In the genomic region with DNA sequence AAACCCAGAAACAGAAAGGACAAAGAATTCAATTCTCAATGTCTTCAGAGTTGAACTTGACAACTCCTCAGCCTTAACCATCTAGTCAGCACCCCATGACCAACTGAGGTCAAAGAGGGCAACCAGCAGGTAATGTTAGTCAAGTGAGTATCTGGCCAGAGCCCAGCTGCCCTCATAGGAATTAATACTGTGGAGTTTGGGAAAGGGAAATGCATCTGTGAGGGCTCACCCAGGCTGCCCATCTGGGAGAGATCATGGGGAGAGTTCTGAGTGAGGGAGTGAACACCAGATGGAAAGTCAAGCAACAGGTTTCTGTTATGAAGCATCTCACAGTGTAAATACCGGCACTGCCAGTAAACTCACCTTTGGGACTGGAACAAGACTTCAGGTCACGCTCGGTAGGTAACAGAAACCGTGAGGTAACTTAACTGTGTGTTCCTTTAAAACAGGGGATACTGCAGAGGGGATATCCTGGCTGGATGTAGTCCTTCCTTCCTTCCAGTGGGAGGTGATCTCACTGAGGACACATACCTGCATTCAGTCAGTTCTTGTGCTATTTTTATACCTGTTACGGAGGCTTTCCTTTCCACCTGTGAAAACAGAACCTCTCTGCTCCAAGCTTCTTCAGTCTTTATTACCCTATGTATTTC, we compare ENCODE assay signal across 16 cellular contexts.
DNase-seq lines count a peak whose midpoint lies in the region; ATAC-seq and TF ChIP-seq lines count a peak whose summit lies in the region.
"Had no signal": no experiment of that assay in that cellular context is flagged by ENCODE, and none has a peak within 500 bp of the region (broad histone marks: within the 10 kb centered on the region; RNA-seq: fewer than 3 reads in every experiment).

No MANE protein-coding gene starts in this region.

- H2AFZ ChIP-seq in H9 (ENCODE audit: low read length), result no peak overlapping the region
- H2AFZ ChIP-seq: GM23248 had no signal

- peak; percentile 41; the same call in 2 of the 3 replicates for TF ChIP-seq CTCF in H9 (conservative IDR thresholded peaks at IDR 0.05)
- TF ChIP-seq CTCF in chondrocyte (IDR thresholded peaks at IDR 0.05), result no peak

- ATAC-seq in activated naive CD8-positive, alpha-beta T cell treated with anti-CD3 and anti-CD28 coated beads, Interleukin-2, amount 10 ng/mL, durations not matched to agents 7 days and 5 days (ENCODE audit: low read depth), result no peak
- ATAC-seq in stimulated activated effector memory CD8-positive, alpha-beta T cell treated with anti-CD3 and anti-CD28 coated beads, Interleukin-12 subunit alpha, Interleukin-12 subunit beta, amount 100 ng/mL, for 72 hours, result no peak
- no peak for ATAC-seq in HG03196 (IDR thresholded peaks at IDR 0.05; ENCODE audit: unreplicated experiment)
- no peak for ATAC-seq in HG02571 (IDR thresholded peaks at IDR 0.05; ENCODE audit: unreplicated experiment)
- ATAC-seq: pancreas had no signal

- no peaks in the 10 kb centered on the region for H3K9me3 Mint-ChIP-seq in activated naive CD4-positive, alpha-beta T cell treated with anti-CD3 and anti-CD28 coated beads for 36 hours
- H3K9me3 Mint-ChIP-seq in H9 (no peaks in the 10 kb centered on the region), chondrocyte (ENCODE audit: low read depth) (no peaks in the 10 kb centered on the region)
- no peaks in the 10 kb centered on the region for H3K9me3 Mint-ChIP-seq in activated naive CD8-positive, alpha-beta T cell treated with anti-CD3 and anti-CD28 coated beads, Interleukin-2, amount 10 ng/mL, durations not matched to agents 7 days and 5 days
- no peaks in the 10 kb centered on the region for H3K9me3 Mint-ChIP-seq in stimulated activated effector memory CD8-positive, alpha-beta T cell treated with anti-CD3 and anti-CD28 coated beads, Interleukin-12 subunit alpha, Interleukin-12 subunit beta, amount 100 ng/mL, for 72 hours
- H3K9me3 Mint-ChIP-seq: dendritic cell treated with granulocyte-macrophage colony-stimulating factor and Interleukin-4, amounts not matched to agents 40 ng/mL and 50 ng/mL, for 4 days had no signal

- 0 out of 2 replicates have a peak, but pooled peaks cover 2% of the 10 kb centered on the region for H3K4me1 ChIP-seq in H9 (ENCODE audit: insufficient read depth, low read length)
- H3K4me1 ChIP-seq: pancreas, uterus had no signal

- H3K23ac ChIP-seq in H9 (ENCODE audit: insufficient read length, low read depth, low read length), result no peak overlapping the region

- H3K79me2 ChIP-seq in H9 (ENCODE audit: insufficient read depth, low read length), result no peaks in the 10 kb centered on the region

- POLR2A ChIA-PET in activated naive CD8-positive, alpha-beta T cell treated with anti-CD3 and anti-CD28 coated beads, Interleukin-2, amount 10 ng/mL, durations not matched to agents 7 days and 5 days (lab: Charles Lee), result interaction anchor here (1.1 to 32.0 kb wide), 3 partner anchors 14 to 56 kb away, joined by 3 to 652 read pairs (median 646); no protein-coding TSS in a partner anchor

- no peak overlapping the region for H3K18ac ChIP-seq in H9 (ENCODE audit: insufficient read length, low read depth, low read length)

- H3K9me3 ChIP-seq in H9 (ENCODE audit: control insufficient read depth, low read depth, low read length), result no peaks in the 10 kb centered on the region
- H3K9me3 ChIP-seq: pancreas, SJCRH30, uterus had no signal

- peaks cover 19% of the 10 kb centered on the region for H3K4me1 Mint-ChIP-seq in activated naive CD4-positive, alpha-beta T cell treated with anti-CD3 and anti-CD28 coated beads for 36 hours (ENCODE audit: low read depth)
- H3K4me1 Mint-ChIP-seq in H9 (peaks cover 9 to 13% of the 10 kb centered on the region in 2 experiments), chondrocyte (ENCODE audit: low read depth) (peaks cover 14% of the 10 kb centered on the region)
- H3K4me1 Mint-ChIP-seq in activated naive CD8-positive, alpha-beta T cell treated with anti-CD3 and anti-CD28 coated beads, Interleukin-2, amount 10 ng/mL, durations not matched to agents 7 days and 5 days, result peaks cover 4% of the 10 kb centered on the region
- peaks cover 14% of the 10 kb centered on the region for H3K4me1 Mint-ChIP-seq in stimulated activated effector memory CD8-positive, alpha-beta T cell treated with anti-CD3 and anti-CD28 coated beads, Interleukin-12 subunit alpha, Interleukin-12 subunit beta, amount 100 ng/mL, for 72 hours

- H2BK120ac ChIP-seq in H9 (ENCODE audit: low read depth, low read length, poor library complexity, severe bottlenecking), result no peak overlapping the region

- H2BK5ac ChIP-seq in H9 (ENCODE audit: insufficient read length, low read length), result no peak overlapping the region

- no peaks in the 10 kb centered on the region for H4K20me1 ChIP-seq in H9 (ENCODE audit: control insufficient read depth, insufficient read depth, insufficient read length)

- H3K27me3 Mint-ChIP-seq in activated naive CD4-positive, alpha-beta T cell treated with anti-CD3 and anti-CD28 coated beads for 36 hours (ENCODE audit: low read depth), result no peaks in the 10 kb centered on the region
- H3K27me3 Mint-ChIP-seq in H9 (ENCODE audit: low read depth) (0 out of 2 replicates have a peak, but pooled peaks cover 1% of the 10 kb centered on the region), chondrocyte (ENCODE audit: low read depth) (no peaks in the 10 kb centered on the region)
- H3K27me3 Mint-ChIP-seq in activated naive CD8-positive, alpha-beta T cell treated with anti-CD3 and anti-CD28 coated beads, Interleukin-2, amount 10 ng/mL, durations not matched to agents 7 days and 5 days, result no peaks in the 10 kb centered on the region

- H3K4ac ChIP-seq in H9 (ENCODE audit: low read depth, low read length), result no peak overlapping the region

- H2BK20ac ChIP-seq in H9 (ENCODE audit: low read depth, low read length, poor library complexity, severe bottlenecking), result no peak overlapping the region

- H3K27ac Mint-ChIP-seq in activated naive CD4-positive, alpha-beta T cell treated with anti-CD3 and anti-CD28 coated beads for 36 hours, result peak overlapping the region; percentile 98
- H3K27ac Mint-ChIP-seq in H9 (no peak overlapping the region), chondrocyte (ENCODE audit: unreplicated experiment) (no peak overlapping the region)
- peak overlapping the region; percentile 93 for H3K27ac Mint-ChIP-seq in activated naive CD8-positive, alpha-beta T cell treated with anti-CD3 and anti-CD28 coated beads, Interleukin-2, amount 10 ng/mL, durations not matched to agents 7 days and 5 days
- peak overlapping the region; percentile 92 for H3K27ac Mint-ChIP-seq in stimulated activated effector memory CD8-positive, alpha-beta T cell treated with anti-CD3 and anti-CD28 coated beads, Interleukin-12 subunit alpha, Interleukin-12 subunit beta, amount 100 ng/mL, for 72 hours
- H3K27ac Mint-ChIP-seq: dendritic cell treated with granulocyte-macrophage colony-stimulating factor and Interleukin-4, amounts not matched to agents 40 ng/mL and 50 ng/mL, for 4 days had no signal

- H2AK5ac ChIP-seq in H9 (ENCODE audit: insufficient read length, low read length), result no peak overlapping the region

- H3K27ac ChIP-seq in H9 (ENCODE audit: insufficient read length, low read depth, low read length), result no peak overlapping the region
- H3K27ac ChIP-seq: GM23248, pancreas, SJCRH30, uterus had no signal

- no peak overlapping the region for H2BK15ac ChIP-seq in H9 (ENCODE audit: low read depth, low read length)

- no peak overlapping the region for H3K14ac ChIP-seq in H9 (ENCODE audit: insufficient read depth, low read length)

- no CpG with 5 or more reads among the region's 5 CpGs for WGBS in H9 (ENCODE audit: extremely low coverage, insufficient read length, low lambda C conversion rate)

- CTCF ChIA-PET in activated naive CD4-positive, alpha-beta T cell treated with anti-CD3 and anti-CD28 coated beads for 36 hours (lab: Charles Lee), result no interaction called here

- no peak overlapping the region for H4K5ac ChIP-seq in H9 (ENCODE audit: insufficient read length, low read depth, low read length)

- H3K4me2 ChIP-seq in H9 (ENCODE audit: insufficient read depth, insufficient read length, low read length), result no peak overlapping the region

- intact Hi-C loops in activated naive CD4-positive, alpha-beta T cell treated with anti-CD3 and anti-CD28 coated beads for 36 hours (cut with micrococcal nuclease), result loop anchor here (5.0 to 10.0 kb wide), 2 partner anchors 500 to 627 kb away; no protein-coding TSS in a partner anchor

- H4K8ac ChIP-seq in H9 (replicated peaks; ENCODE audit: insufficient read length, low read depth, low read length), result no peak overlapping the region

- peaks cover 95% of the 10 kb centered on the region for H3K36me3 Mint-ChIP-seq in activated naive CD4-positive, alpha-beta T cell treated with anti-CD3 and anti-CD28 coated beads for 36 hours (ENCODE audit: low read depth)
- H3K36me3 Mint-ChIP-seq in H9 (ENCODE audit: insufficient read depth in 1 of 3, low read depth in 3 of 3) (no peaks in the 10 kb centered on the region), chondrocyte (ENCODE audit: low read depth) (no peaks in the 10 kb centered on the region)
- peaks cover 43% of the 10 kb centered on the region for H3K36me3 Mint-ChIP-seq in activated naive CD8-positive, alpha-beta T cell treated with anti-CD3 and anti-CD28 coated beads, Interleukin-2, amount 10 ng/mL, durations not matched to agents 7 days and 5 days
- H3K36me3 Mint-ChIP-seq in stimulated activated effector memory CD8-positive, alpha-beta T cell treated with anti-CD3 and anti-CD28 coated beads, Interleukin-12 subunit alpha, Interleukin-12 subunit beta, amount 100 ng/mL, for 72 hours, result peaks cover 100% of the 10 kb centered on the region

- no peaks in the 10 kb centered on the region for H3K23me2 ChIP-seq in H9 (ENCODE audit: insufficient read length, low read depth, low read length, poor library complexity, severe bottlenecking)

- no peak overlapping the region for H2BK12ac ChIP-seq in H9 (ENCODE audit: insufficient read length, low read depth, low read length)

- H3K56ac ChIP-seq in H9 (ENCODE audit: insufficient read length, low read depth, low read length), result no peak overlapping the region

- H3T11ph ChIP-seq in H9 (ENCODE audit: low read length), result no peak overlapping the region

- no peak overlapping the region for H4K91ac ChIP-seq in H9 (ENCODE audit: insufficient read length, low read depth, low read length)

- H3K27me3 ChIP-seq in H9 (ENCODE audit: insufficient read depth, low read length), result no peaks in the 10 kb centered on the region
- H3K27me3 ChIP-seq: pancreas, SJCRH30, uterus had no signal

- no peak overlapping the region for H3K9ac ChIP-seq in H9 (ENCODE audit: extremely low read depth, insufficient read length, low read length)
- H3K9ac ChIP-seq: GM23248 had no signal

- no peaks in the 10 kb centered on the region for H3K79me1 ChIP-seq in H9 (ENCODE audit: insufficient read depth, low read depth, low read length, poor library complexity, severe bottlenecking)

- peak overlapping the region; percentile 87 for H3K4me3 Mint-ChIP-seq in activated naive CD4-positive, alpha-beta T cell treated with anti-CD3 and anti-CD28 coated beads for 36 hours
- H3K4me3 Mint-ChIP-seq in H9 (no peak overlapping the region), chondrocyte (ENCODE audit: unreplicated experiment) (no peak overlapping the region)
- H3K4me3 Mint-ChIP-seq in activated naive CD8-positive, alpha-beta T cell treated with anti-CD3 and anti-CD28 coated beads, Interleukin-2, amount 10 ng/mL, durations not matched to agents 7 days and 5 days, result peak overlapping the region; percentile 90
- peak overlapping the region; percentile 78 for H3K4me3 Mint-ChIP-seq in stimulated activated effector memory CD8-positive, alpha-beta T cell treated with anti-CD3 and anti-CD28 coated beads, Interleukin-12 subunit alpha, Interleukin-12 subunit beta, amount 100 ng/mL, for 72 hours
- H3K4me3 Mint-ChIP-seq: dendritic cell treated with granulocyte-macrophage colony-stimulating factor and Interleukin-4, amounts not matched to agents 40 ng/mL and 50 ng/mL, for 4 days had no signal

- no peak for DNase-seq in activated naive CD4-positive, alpha-beta T cell treated with anti-CD3 and anti-CD28 coated beads for 36 hours
- DNase-seq in activated naive CD4-positive, alpha-beta T cell (lab: John Stamatoyannopoulos, UW), result no peak
- no peak for DNase-seq in H9
- no peak for DNase-seq in activated naive CD8-positive, alpha-beta T cell treated with anti-CD3 and anti-CD28 coated beads, Interleukin-2, amount 10 ng/mL, durations not matched to agents 7 days and 5 days
- no peak for DNase-seq in stimulated activated effector memory CD8-positive, alpha-beta T cell treated with anti-CD3 and anti-CD28 coated beads, Interleukin-12 subunit alpha, Interleukin-12 subunit beta, amount 100 ng/mL, for 72 hours (ENCODE audit: low spot score in 2 of 2)
- DNase-seq in chondrocyte (ENCODE audit: low spot score), result no peak
- DNase-seq: amniotic stem cell, GM23248, NCI-H2029 treated with DMSO at 0.1 percent for 48 hours, NCI-H774, pancreas, SJCRH30, uterus had no signal

Comparison
In these comparisons a context has a peak if more than half of its experiments do, and no peak if none do; other contexts are left out.
1. H3K27ac Mint-ChIP-seq: peak in activated naive CD4-positive, alpha-beta T cell treated with anti-CD3 and anti-CD28 coated beads for 36 hours (single experiment), activated naive CD8-positive, alpha-beta T cell treated with anti-CD3 and anti-CD28 coated beads, Interleukin-2, amount 10 ng/mL, durations not matched to agents 7 days and 5 days (single experiment) and stimulated activated effector memory CD8-positive, alpha-beta T cell treated with anti-CD3 and anti-CD28 coated beads, Interleukin-12 subunit alpha, Interleukin-12 subunit beta, amount 100 ng/mL, for 72 hours (single experiment); none in H9 (0 of 3) and chondrocyte (single experiment).
2. H3K4me3 Mint-ChIP-seq: peak in activated naive CD4-positive, alpha-beta T cell treated with anti-CD3 and anti-CD28 coated beads for 36 hours (single experiment), activated naive CD8-positive, alpha-beta T cell treated with anti-CD3 and anti-CD28 coated beads, Interleukin-2, amount 10 ng/mL, durations not matched to agents 7 days and 5 days (single experiment) and stimulated activated effector memory CD8-positive, alpha-beta T cell treated with anti-CD3 and anti-CD28 coated beads, Interleukin-12 subunit alpha, Interleukin-12 subunit beta, amount 100 ng/mL, for 72 hours (single experiment); none in H9 (0 of 2) and chondrocyte (single experiment).